In genomic region chr21:46368533-46369285, GRCh38 we compare ENCODE assay signal across 8 cellular contexts. TPM values are rescaled to one million over a fixed set of nuclear protein-coding genes. Genes with fewer than 3 reads are reported as not detected.
DNase-seq lines count a peak whose midpoint lies in the region; ATAC-seq and FAIRE-seq lines count a peak whose summit lies in the region.

No MANE protein-coding gene starts in this region.

- ATAC-seq in HG03432 (IDR thresholded peaks at IDR 0.05; ENCODE audit: unreplicated experiment), result peak; percentile 65
- ATAC-seq in HG03457 (IDR thresholded peaks at IDR 0.05; ENCODE audit: unreplicated experiment), result no peak
- no peak for ATAC-seq in left colon

- FAIRE-seq in GM19239 (lab: Jason Lieb, UNC), result peak; percentile 95
- no peak for FAIRE-seq in RCC 7860 (lab: Jason Lieb, UNC)

- intact Hi-C loops in posterior cingulate gyrus (cut with DNase I), result no loop called here
- intact Hi-C loops in left colon (cut with DNase I, micrococcal nuclease), result no loop called here

- DNase-seq in GM19239 (ENCODE audit: insufficient read length, low spot score) (peak; percentile 71), RCC 7860 (ENCODE audit: low spot score) (no peak), posterior cingulate gyrus (no peak), left colon (no peak)
- peak; percentile 18 for DNase-seq in activated gamma-delta T cell treated with anti-CD3 and anti-CD28 coated beads, Interleukin-2, amount 50 U/mL, for 16 hours (ENCODE audit: low read depth)
- DNase-seq in stimulated activated CD8-positive, alpha-beta memory T cell treated with anti-CD3 and anti-CD28 coated beads, Interleukin-4, amount 100 ng/mL, for 24 hours (ENCODE audit: low read depth), result peak; percentile 29

RNA-seq across cellular contexts. Expression of gene PCNT, which starts 44.8 kb away (rescaled TPM):
- 10 to 100 TPM; 17.6 to 28.8 TPM for total RNA-seq in left colon

RNA-seq across cellular contexts. Expression of gene C21orf58, which starts 45.0 kb away (rescaled TPM):
- 1 to 10 TPM; 4.6 to 9.8 TPM for total RNA-seq in left colon

Comparison
In these comparisons a context has a peak if more than half of its experiments do, and no peak if none do; other contexts are left out.
1. DNase-seq: peak in GM19239 (single experiment), activated gamma-delta T cell treated with anti-CD3 and anti-CD28 coated beads, Interleukin-2, amount 50 U/mL, for 16 hours (single experiment) and stimulated activated CD8-positive, alpha-beta memory T cell treated with anti-CD3 and anti-CD28 coated beads, Interleukin-4, amount 100 ng/mL, for 24 hours (single experiment); none in RCC 7860 (single experiment), posterior cingulate gyrus (0 of 10) and left colon (0 of 2).